8 cellular contexts compared by ENCODE assay signal in genomic region chr19:18865973-18866799, GRCh38. TPM values are rescaled to one million over a fixed set of nuclear protein-coding genes. Genes with fewer than 3 reads are reported as not detected.
DNase-seq lines count a peak whose midpoint lies in the region; ATAC-seq and TF ChIP-seq lines count a peak whose summit lies in the region.

No MANE protein-coding gene starts in this region.

- H3K9me3 Mint-ChIP-seq in CD4-positive, alpha-beta memory T cell = no peaks in the 10 kb centered on the region

- H3K36me3 Mint-ChIP-seq in CD4-positive, alpha-beta memory T cell = peaks cover 27 to 49% of the 10 kb centered on the region in 2 donors

- in situ Hi-C loops in astrocyte of the cerebellum (cut with HindIII; ENCODE audit: low sequenced_read_pairs) = loop anchor here (25.0 kb wide), 1 partner anchor 379 kb away; no protein-coding TSS in a partner anchor

- peaks cover 4% of the 10 kb centered on the region for H3K4me1 ChIP-seq in CD4-positive, alpha-beta memory T cell (ENCODE audit: insufficient read depth, low read length)
- peaks cover 10 to 57% (median 39%) of the 10 kb centered on the region in 6 donors for H3K4me1 ChIP-seq in spleen

- intact Hi-C loops in CD4-positive, alpha-beta memory T cell (cut with micrococcal nuclease) = loop anchor here (10.0 kb wide), 1 partner anchor 49 kb away; the partner anchor contains the start of genes COPE and DDX49
- intact Hi-C loops in spleen (cut with DNase I; ENCODE audit: low total_unique reads) = no loop called here

- DNase-seq in CD4-positive, alpha-beta memory T cell = peak in 4 of 5 donors; percentile 60 to 64 (median 62)
- DNase-seq in T1000 (lab: John Stamatoyannopoulos, UW) (peak; percentile 19), astrocyte of the cerebellum (ENCODE audit: low read depth) (no peak), hippocampal formation (lab: John Stamatoyannopoulos, UW) (peak; percentile 33 to 53), spleen (peak; percentile 91), NCI-H2171 (lab: John Stamatoyannopoulos, UW) (no peak)

- ATAC-seq in HG03354 (IDR thresholded peaks at IDR 0.05; ENCODE audit: poor library complexity, severe bottlenecking, unreplicated experiment) = peak; percentile 55
- no peak for ATAC-seq in HG03159 (IDR thresholded peaks at IDR 0.05; ENCODE audit: unreplicated experiment)

- no peak for TF ChIP-seq POLR2A in spleen (IDR thresholded peaks at IDR 0.05)

- peaks cover 50% of the 10 kb centered on the region for H3K36me3 ChIP-seq in CD4-positive, alpha-beta memory T cell (ENCODE audit: insufficient read depth, low read length)
- peaks cover 9 to 76% (median 73%) of the 10 kb centered on the region in 6 donors for H3K36me3 ChIP-seq in spleen

- TF ChIP-seq CTCF in astrocyte of the cerebellum (IDR thresholded peaks at IDR 0.05; ENCODE audit: low read depth, low read length, missing control alignments) (peak; percentile 99), spleen (IDR thresholded peaks at IDR 0.05 in 8 of 11, conservative IDR thresholded peaks at IDR 0.05 in 3 of 11) (peak; percentile 70 to 99 (median 97))

- 30 to 49% (median 41%) methylated on average over 31 to 38 of the region's 38 CpGs for WGBS in spleen, 5 donors

- H3K4me1 Mint-ChIP-seq in CD4-positive, alpha-beta memory T cell = peaks cover 2 to 15% (median 6%) of the 10 kb centered on the region in 4 donors

- H3K4me3 ChIP-seq in CD4-positive, alpha-beta memory T cell (ENCODE audit: low read length in 2 of 2) = no peak overlapping the region
- no peak overlapping the region for H3K4me3 ChIP-seq in astrocyte of the cerebellum (ENCODE audit: low read depth, low read length)
- peak overlapping the region in 2 of 8 donors; percentile 15 to 25 for H3K4me3 ChIP-seq in spleen

- CTCF ChIA-PET in CD4-positive, alpha-beta memory T cell (lab: Charles Lee; ENCODE audit: partially characterized antibody) = interaction anchor here (0.8 to 3.1 kb wide), 14 partner anchors 11 to 415 kb away, joined by 3 to 14 read pairs (median 4); no protein-coding TSS in a partner anchor

- H3K4me3 Mint-ChIP-seq in CD4-positive, alpha-beta memory T cell = no peak overlapping the region

- no peaks in the 10 kb centered on the region for H3K9me3 ChIP-seq in CD4-positive, alpha-beta memory T cell (ENCODE audit: control insufficient read depth in 1 of 2, low read length in 2 of 2)
- H3K9me3 ChIP-seq in spleen = no peaks in the 10 kb centered on the region

- no peaks in the 10 kb centered on the region for H3K27me3 Mint-ChIP-seq in CD4-positive, alpha-beta memory T cell

- H3K27me3 ChIP-seq in CD4-positive, alpha-beta memory T cell (ENCODE audit: insufficient read depth, low read length) = no peaks in the 10 kb centered on the region
- H3K27me3 ChIP-seq in spleen (replicated peaks in 1 of 7) = peaks cover 0 to 22% (median 13%) of the 10 kb centered on the region in 7 donors

- POLR2A ChIA-PET in CD4-positive, alpha-beta memory T cell (lab: Charles Lee; ENCODE audit: partially characterized antibody) = interaction anchor here (0.5 to 0.7 kb wide), 3 partner anchors 22 to 273 kb away, joined by 3 to 5 read pairs (median 3); no protein-coding TSS in a partner anchor

- no peak overlapping the region for H3K27ac ChIP-seq in CD4-positive, alpha-beta memory T cell (ENCODE audit: low read depth, low read length)
- peak overlapping the region in 2 of 8 donors; percentile 7 to 14 for H3K27ac ChIP-seq in spleen

- peak overlapping the region in 2 of 7 donors; percentile 63 to 67 for H3K27ac Mint-ChIP-seq in CD4-positive, alpha-beta memory T cell

RNA-seq across cellular contexts. Expression of gene CERS1, which starts 29.8 kb away (rescaled TPM):
- not detected for total RNA-seq in CD4-positive, alpha-beta memory T cell
- not detected for polyA plus RNA-seq in CD4-positive, alpha-beta memory T cell
- under 1 TPM in 4 of 7 donors, not detected in 3; 0.16 to 0.50 (median 0.40) TPM for total RNA-seq in spleen
- under 1 TPM in 2 of 3 donors, not detected in 1; 0.06 to 0.45 TPM for polyA plus RNA-seq in spleen

RNA-seq across cellular contexts. Expression of gene UPF1, which starts 34.4 kb away (rescaled TPM):
- 100 to 1,000 TPM; 127 to 130 TPM for total RNA-seq in CD4-positive, alpha-beta memory T cell
- 10 to 100 TPM in 1 of 2 donors, 1 to 10 TPM in 1; 2.6 to 21.9 TPM for polyA plus RNA-seq in CD4-positive, alpha-beta memory T cell
- 100 to 1,000 TPM in 1 of 7 donors, 10 to 100 TPM in 6; 81.3 to 161 (median 87.7) TPM for total RNA-seq in spleen
- 10 to 100 TPM; 31.2 to 63.5 (median 34.8) TPM for polyA plus RNA-seq in spleen

RNA-seq across cellular contexts. Expression of gene COPE, which starts 53.0 kb away (rescaled TPM):
- total RNA-seq in CD4-positive, alpha-beta memory T cell = 100 to 1,000 TPM; 165 to 170 TPM
- polyA plus RNA-seq in CD4-positive, alpha-beta memory T cell = 100 to 1,000 TPM; 273 to 276 TPM
- 100 to 1,000 TPM; 135 to 261 (median 158) TPM for total RNA-seq in spleen
- 100 to 1,000 TPM; 164 to 248 (median 196) TPM for polyA plus RNA-seq in spleen

RNA-seq across cellular contexts. Expression of gene DDX49, which starts 53.3 kb away (rescaled TPM):
- total RNA-seq in CD4-positive, alpha-beta memory T cell = 10 to 100 TPM; 40.9 to 43.6 TPM
- 10 to 100 TPM; 20.7 to 32.1 TPM for polyA plus RNA-seq in CD4-positive, alpha-beta memory T cell
- 10 to 100 TPM; 31.0 to 42.6 (median 34.8) TPM for total RNA-seq in spleen
- polyA plus RNA-seq in spleen = 10 to 100 TPM; 37.4 to 48.0 (median 38.7) TPM

Comparison
In these comparisons a context has a peak if more than half of its experiments do, and no peak if none do; other contexts are left out.
1. DNase-seq: peak in CD4-positive, alpha-beta memory T cell (4 of 5), T1000 (single experiment), hippocampal formation (2 of 2) and spleen (single experiment); none in astrocyte of the cerebellum (single experiment) and NCI-H2171 (single experiment).